In the genomic region with DNA sequence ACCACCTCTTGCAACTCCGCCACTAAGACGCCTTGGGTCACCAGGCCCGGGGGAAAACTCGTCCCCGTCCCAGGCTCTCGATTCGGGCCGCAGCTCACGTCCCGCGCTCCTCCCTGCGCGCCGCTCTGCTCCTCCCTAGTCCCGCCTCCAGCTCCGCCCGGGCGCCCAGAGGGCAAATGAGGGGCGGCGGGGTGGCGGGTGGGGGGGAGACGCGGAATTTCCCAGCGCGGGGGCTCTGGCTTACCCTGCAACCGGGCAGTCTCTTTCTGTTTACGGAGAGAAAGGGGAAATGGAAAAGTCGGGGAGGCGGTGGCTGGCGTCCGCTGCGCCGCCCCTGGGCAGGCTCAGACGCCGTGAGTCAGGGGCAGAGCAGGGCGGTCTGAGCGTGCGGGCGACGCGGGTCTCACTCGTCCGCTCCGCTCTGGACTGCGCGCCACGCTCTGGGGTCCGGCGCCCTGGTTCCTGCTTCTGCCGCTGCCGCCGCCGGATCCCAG, we compare ENCODE assay signal across 8 cellular contexts. TPM values are rescaled to one million over a fixed set of nuclear protein-coding genes. Genes with fewer than 3 reads are reported as not detected.
A peak's percentile ranks its signal among the peaks of the same experiment; 100 is the strongest.
DNase-seq lines count a peak whose midpoint lies in the region; ATAC-seq, FAIRE-seq and TF ChIP-seq lines count a peak whose summit lies in the region.

A gene (plus strand): TSS at position 406 of the 494 bp plus-strand sequence. CDS start 4,755 bp downstream, outside the sequence.

- H3K36me3 ChIP-seq in HUES48 (ENCODE audit: control insufficient read depth, insufficient read depth, low read length), result no peaks in the 10 kb centered on the region
- peaks cover 1% of the 10 kb centered on the region for H3K36me3 ChIP-seq in neutrophil

- peak within 1 kb of the TSS; percentile 67 for H3K9ac ChIP-seq in HUES48 (ENCODE audit: low read depth, low read length)

- H3K4me1 ChIP-seq in HUES48 (ENCODE audit: control insufficient read depth, insufficient read depth, low read length), result peaks cover 36% of the 10 kb centered on the region
- H3K4me1 ChIP-seq in neutrophil (ENCODE audit: control insufficient read depth in 1 of 2, insufficient read depth in 1 of 2, low read depth in 1 of 2, low read length in 1 of 2), result peaks cover 78 to 79% of the 10 kb centered on the region in 2 experiments

- H3K27ac ChIP-seq in HUES48 (ENCODE audit: low read depth, low read length) (peak within 1 kb of the TSS; percentile 92), neutrophil (peak within 1 kb of the TSS; percentile 97), substantia nigra (ENCODE audit: low read depth, low read length, poor library complexity, severe bottlenecking) (peak within 1 kb of the TSS; percentile 82)

- H3K4me3 ChIP-seq in HUES48 (ENCODE audit: low read depth, low read length) (peak within 1 kb of the TSS; percentile 86), neutrophil (ENCODE audit: low read depth in 1 of 2, low read length in 1 of 2) (peak within 1 kb of the TSS; percentile 86 to 96)

- H3K27me3 ChIP-seq in HUES48 (ENCODE audit: control insufficient read depth, insufficient read depth, low read length), result peaks cover 26% of the 10 kb centered on the region
- no peaks in the 10 kb centered on the region for H3K27me3 ChIP-seq in neutrophil

- no peak for FAIRE-seq in frontal cortex (lab: Jason Lieb, UNC)

- in situ Hi-C loops in SK-MEL-5 (cut with HindIII; ENCODE audit: low pct_unique_long_range_greater_than_20kb, low sequenced_read_pairs), result no loop called here

- DNase-seq in DMS53 treated with DMSO at 0.1 percent for 48 hours (lab: John Stamatoyannopoulos, UW; ENCODE audit: unreplicated experiment) (peak; percentile 64), SK-MEL-5 (ENCODE audit: low read depth, low spot score) (peak; percentile 64), frontal cortex (ENCODE audit: low spot score in 2 of 2) (peak; percentile 73 to 81), substantia nigra (lab: John Stamatoyannopoulos, UW) (peak in 48 of 49 donors; percentile 25 to 89 (median 69))
- DNase-seq in activated naive CD4-positive, alpha-beta T cell treated with Interleukin-2 at 50 U/mL for 16 hours, result peak; percentile 90

- TF ChIP-seq CTCF in neutrophil (IDR thresholded peaks at IDR 0.05), result peak; percentile 56

- ATAC-seq in GM21390 (IDR thresholded peaks at IDR 0.05; ENCODE audit: unreplicated experiment), result peak; percentile 58

- no peaks in the 10 kb centered on the region for H3K9me3 ChIP-seq in HUES48 (ENCODE audit: control insufficient read depth, insufficient read depth, low read length)
- H3K9me3 ChIP-seq in neutrophil, result no peaks in the 10 kb centered on the region

RNA-seq across cellular contexts. Expression of the gene that starts here (rescaled TPM):
- total RNA-seq in SK-MEL-5 (2014; rRNA removed; shearing (Covaris generic)), result 0.32 and 0.67 TPM in 2 replicates
- 0.80 and 4.2 TPM in 2 replicates for polyA plus RNA-seq in SK-MEL-5 (2015; cell fraction: cytosol; rRNA removed)
- 7.2 TPM in 2 replicates for polyA plus RNA-seq in SK-MEL-5 (2015; cell fraction: nucleus; rRNA removed)
- 4.9 TPM for total RNA-seq in frontal cortex

Comparison
In these comparisons a context has a peak if more than half of its experiments do, and no peak if none do; other contexts are left out.
1. Peak in every context shown above with its lines: DNase-seq, ATAC-seq, H3K4me3 ChIP-seq and H3K27ac ChIP-seq.